In genomic region chr1:173445164-173445563, GRCh38 we compare ENCODE assay signal across 12 cellular contexts. TPM values are rescaled to one million over a fixed set of nuclear protein-coding genes. Genes with fewer than 3 reads are reported as not detected.
DNase-seq lines count a peak whose midpoint lies in the region; ATAC-seq and TF ChIP-seq lines count a peak whose summit lies in the region.
"Had no signal": no experiment of that assay in that cellular context is flagged by ENCODE, and none has a peak within 500 bp of the region (broad histone marks: within the 10 kb centered on the region; RNA-seq: fewer than 3 reads in every experiment).

No MANE protein-coding gene starts in this region.

- DNase-seq in NCI-H82 (lab: John Stamatoyannopoulos, UW) = peak; percentile 94
- DNase-seq in hepatocyte (ENCODE audit: low spot score) = no peak
- no peak for DNase-seq in activated gamma-delta T cell (lab: John Stamatoyannopoulos, UW)
- no peak for DNase-seq in NCI-H2107 (lab: John Stamatoyannopoulos, UW)
- DNase-seq in Right ventricle myocardium inferior (ENCODE audit: missing footprints) = no peak
- DNase-seq: mammary epithelial cell, upper lobe of right lung had no signal

- H4K20me1 ChIP-seq in DOHH2 (ENCODE audit: control insufficient read depth, insufficient read depth, low read depth, low read length) = no peaks in the 10 kb centered on the region
- no peaks in the 10 kb centered on the region for H4K20me1 ChIP-seq in hepatocyte (ENCODE audit: insufficient read depth, poor library complexity, severe bottlenecking)

- intact Hi-C loops in Right ventricle myocardium inferior (cut with DNase I) = no loop called here

- H3K36me3 ChIP-seq in DOHH2 (ENCODE audit: control insufficient read depth, low read length) (no peaks in the 10 kb centered on the region), hepatocyte (replicated peaks; ENCODE audit: insufficient read depth, low read depth) (no peaks in the 10 kb centered on the region)
- H3K36me3 ChIP-seq: upper lobe of right lung had no signal

- H3K9me2 ChIP-seq in DOHH2 (replicated peaks; ENCODE audit: control insufficient read depth, low read length) = no peaks in the 10 kb centered on the region
- no peaks in the 10 kb centered on the region for H3K9me2 ChIP-seq in hepatocyte (replicated peaks; ENCODE audit: insufficient read depth)

- 44% methylated on average over 2 of the region's 2 CpGs for WGBS in hepatocyte (ENCODE audit: low lambda C conversion rate, missing lambda C conversion rate)

- H3K9me3 ChIP-seq in DOHH2 (ENCODE audit: control insufficient read depth, insufficient read depth, low read length) (no peaks in the 10 kb centered on the region), hepatocyte (ENCODE audit: low read depth) (no peaks in the 10 kb centered on the region)
- H3K9me3 ChIP-seq: neutrophil, upper lobe of right lung had no signal

- H3K4me3 ChIP-seq in DOHH2 (ENCODE audit: low read length) (peak overlapping the region; percentile 44), hepatocyte (no peak overlapping the region)
- H3K4me3 ChIP-seq: upper lobe of right lung had no signal

- H3K4me1 ChIP-seq in DOHH2 (ENCODE audit: control insufficient read depth, low read length) (peaks cover 21% of the 10 kb centered on the region), hepatocyte (ENCODE audit: insufficient read depth) (no peaks in the 10 kb centered on the region)

- H2AFZ ChIP-seq in hepatocyte = no peak overlapping the region

- TF ChIP-seq CTCF in DOHH2 (IDR thresholded peaks at IDR 0.05; ENCODE audit: low read depth, low read length, poor library complexity, severe bottlenecking) (no peak), hepatocyte (IDR thresholded peaks at IDR 0.05; ENCODE audit: poor library complexity) (no peak)

- 0 out of 2 replicates have a peak, but pooled peaks cover 3% of the 10 kb centered on the region for H3F3A ChIP-seq in DOHH2 (ENCODE audit: control insufficient read depth, insufficient read depth)

- H3K79me2 ChIP-seq in DOHH2 (ENCODE audit: control insufficient read depth, low read length) (no peaks in the 10 kb centered on the region), hepatocyte (peaks cover 16% of the 10 kb centered on the region)

- H3K27ac ChIP-seq in DOHH2 (ENCODE audit: low read depth, low read length) (0 out of 2 replicates have a peak overlapping the region, but pooled peaks have one; percentile 8), hepatocyte (peak overlapping the region; percentile 32)
- H3K27ac ChIP-seq: neutrophil, upper lobe of right lung had no signal

- ATAC-seq in GM21390 (IDR thresholded peaks at IDR 0.05; ENCODE audit: unreplicated experiment) (peak; percentile 46), Right ventricle myocardium inferior (no peak), HG03439 (IDR thresholded peaks at IDR 0.05; ENCODE audit: unreplicated experiment) (no peak)
- ATAC-seq: stimulated activated effector memory CD8-positive, alpha-beta T cell treated with anti-CD3 and anti-CD28 coated beads, Interleukin-12 subunit alpha, Interleukin-12 subunit beta, amount 100 ng/mL, for 72 hours; upper lobe of right lung had no signal

- no peaks in the 10 kb centered on the region for H3K27me3 ChIP-seq in DOHH2 (ENCODE audit: control insufficient read depth, low read length)
- no peaks in the 10 kb centered on the region for H3K27me3 ChIP-seq in hepatocyte
- H3K27me3 ChIP-seq: neutrophil, upper lobe of right lung had no signal

- H3K4me2 ChIP-seq in DOHH2 (ENCODE audit: low read length) (peak overlapping the region; percentile 54), hepatocyte (peak overlapping the region; percentile 35)

RNA-seq across cellular contexts. Expression of gene PRDX6, which starts 32.0 kb away (rescaled TPM):
- total RNA-seq in hepatocyte (350 and 371 TPM in 2 replicates), Right ventricle myocardium inferior (518 TPM)
- 400 and 401 TPM in 2 replicates for polyA plus RNA-seq in hepatocyte
